9 cellular contexts compared by ENCODE assay signal in genomic region chr13:114148521-114148855, GRCh38. TPM values are rescaled to one million over a fixed set of nuclear protein-coding genes. Genes with fewer than 3 reads are reported as not detected.
DNase-seq lines count a peak whose midpoint lies in the region; ATAC-seq and TF ChIP-seq lines count a peak whose summit lies in the region.
"Had no signal": no experiment of that assay in that cellular context is flagged by ENCODE, and none has a peak within 500 bp of the region (broad histone marks: within the 10 kb centered on the region; RNA-seq: fewer than 3 reads in every experiment).

No MANE protein-coding gene starts in this region.

- CTCF ChIA-PET in CD4-positive, alpha-beta T cell (lab: Charles Lee), result interaction anchor here (0.8 to 1.5 kb wide), 4 partner anchors 13 to 78 kb away, joined by 3 to 6 read pairs (median 4); no protein-coding TSS in a partner anchor

- no peaks in the 10 kb centered on the region for H3K9me3 Mint-ChIP-seq in CD4-positive, alpha-beta T cell
- peaks cover 0 to 3% (median 0%) of the 10 kb centered on the region in 7 donors for H3K9me3 Mint-ChIP-seq in CD14-positive monocyte

- peak; percentile 72 to 93 (median 80) for DNase-seq in CD4-positive, alpha-beta T cell
- DNase-seq in activated CD8-positive, alpha-beta memory T cell treated with anti-CD3 and anti-CD28 coated beads for 1 hour (ENCODE audit: extremely low read depth in 1 of 2, low read depth in 1 of 2), result peak; percentile 68 to 79
- DNase-seq in posterior vena cava (ENCODE audit: low spot score), result peak; percentile 47
- DNase-seq in NOMO-1 treated with dmso at 0.1 percent for 144 hours (lab: John Stamatoyannopoulos, UW; ENCODE audit: unreplicated experiment), result no peak
- no peak for DNase-seq in NCI-H146 treated with DMSO at 0.1 percent for 48 hours (lab: John Stamatoyannopoulos, UW; ENCODE audit: unreplicated experiment)
- no peak for DNase-seq in CD14-positive monocyte (ENCODE audit: low spot score)

- H3K27ac ChIP-seq in CD4-positive, alpha-beta T cell (ENCODE audit: low read depth, low read length), result peak overlapping the region; percentile 92

- H3K36me3 Mint-ChIP-seq in CD4-positive, alpha-beta T cell (ENCODE audit: low read depth), result peaks cover 10% of the 10 kb centered on the region
- no peaks in the 10 kb centered on the region for H3K36me3 Mint-ChIP-seq in CD14-positive monocyte

- H3K4me3 Mint-ChIP-seq in CD4-positive, alpha-beta T cell, result peak overlapping the region; percentile 61
- H3K4me3 Mint-ChIP-seq in CD14-positive monocyte, result no peak overlapping the region

- ATAC-seq in CD4-positive, alpha-beta T cell (ENCODE audit: poor library complexity), result peak; percentile 85
- ATAC-seq in GM19455 (IDR thresholded peaks at IDR 0.05; ENCODE audit: unreplicated experiment) (peak; percentile 74), HG03520 (IDR thresholded peaks at IDR 0.05; ENCODE audit: unreplicated experiment) (peak; percentile 70)

- peak overlapping the region; percentile 95 for H3K27ac Mint-ChIP-seq in CD4-positive, alpha-beta T cell
- peak overlapping the region in 2 of 7 donors; percentile 12 to 57 for H3K27ac Mint-ChIP-seq in CD14-positive monocyte

- H3K27me3 ChIP-seq in CD4-positive, alpha-beta T cell (ENCODE audit: control insufficient read depth, insufficient read depth, low read length), result no peaks in the 10 kb centered on the region

- peaks cover 84% of the 10 kb centered on the region for H3K4me1 Mint-ChIP-seq in CD4-positive, alpha-beta T cell (ENCODE audit: low read depth)
- H3K4me1 Mint-ChIP-seq in CD14-positive monocyte, result peaks cover 70% of the 10 kb centered on the region

- intact Hi-C loops in CD4-positive, alpha-beta T cell (cut with DNase I, micrococcal nuclease), result loop anchor here in 1 of 2 experiments (1.0 to 5.0 kb wide), 4 partner anchors 8 to 36 kb away; no protein-coding TSS in a partner anchor
- intact Hi-C loops in posterior vena cava (cut with DNase I), result no loop called here
- intact Hi-C loops in CD14-positive monocyte (cut with micrococcal nuclease), result no loop called here

- POLR2A ChIA-PET in CD4-positive, alpha-beta T cell (lab: Charles Lee), result interaction anchor here (0.8 to 1.8 kb wide), 27 partner anchors 8 to 133 kb away, joined by 3 to 79 read pairs (median 7); partner anchors contain the start of genes CFAP97D2, RASA3 and UPF3A

- no peaks in the 10 kb centered on the region for H3K27me3 Mint-ChIP-seq in CD4-positive, alpha-beta T cell
- peaks cover 13 to 15% (median 14%) of the 10 kb centered on the region in 3 donors for H3K27me3 Mint-ChIP-seq in CD14-positive monocyte (ENCODE audit: low read depth in 3 of 3)

- H3K9me3 ChIP-seq in CD4-positive, alpha-beta T cell (ENCODE audit: control insufficient read depth, low read length), result no peaks in the 10 kb centered on the region

- no peak for TF ChIP-seq CTCF in CD4-positive, alpha-beta T cell (IDR thresholded peaks at IDR 0.05)
- TF ChIP-seq CTCF in CD14-positive monocyte (IDR thresholded peaks at IDR 0.05), result no peak

RNA-seq across cellular contexts. Expression of gene RASA3, which starts 16.1 kb away (rescaled TPM):
- total RNA-seq in CD4-positive, alpha-beta T cell, result 100 to 1,000 TPM; 181 to 184 TPM
- 10 to 100 TPM; 28.8 to 30.1 TPM for total RNA-seq in posterior vena cava
- polyA plus RNA-seq in CD14-positive monocyte, result 10 to 100 TPM in 1 of 2 donors, 1 to 10 TPM in 1; 9.0 to 16.6 TPM

RNA-seq across cellular contexts. Expression of gene CFAP97D2, which starts 30.6 kb away (rescaled TPM):
- under 1 TPM; 0.47 to 0.52 TPM for total RNA-seq in CD4-positive, alpha-beta T cell
- total RNA-seq in posterior vena cava, result not detected
- polyA plus RNA-seq in CD14-positive monocyte, result under 1 TPM in 1 of 2 donors, not detected in 1; 0.21 TPM
- polyA plus RNA-seq: neural cell had no signal

Comparison
In these comparisons a context has a peak if more than half of its experiments do, and no peak if none do; other contexts are left out.
1. DNase-seq: peak in CD4-positive, alpha-beta T cell (10 of 10), activated CD8-positive, alpha-beta memory T cell treated with anti-CD3 and anti-CD28 coated beads for 1 hour (2 of 2) and posterior vena cava (single experiment); none in NOMO-1 treated with dmso at 0.1 percent for 144 hours (single experiment), NCI-H146 treated with DMSO at 0.1 percent for 48 hours (single experiment) and CD14-positive monocyte (single experiment).
2. RNA of gene RASA3, which starts 16.1 kb away (total RNA-seq): 181 to 184 TPM in CD4-positive, alpha-beta T cell; 28.8 to 30.1 TPM in posterior vena cava; every median in the first group is over 4 times any median in the second.
3. Peak in every context shown above with its lines, with median percentiles within 50 percentile points of each other: ATAC-seq.